9 cellular contexts compared by ENCODE assay signal in genomic region chr5:751992-752391, GRCh38. TPM values are rescaled to one million over a fixed set of nuclear protein-coding genes. Genes with fewer than 3 reads are reported as not detected.
DNase-seq lines count a peak whose midpoint lies in the region; ATAC-seq, FAIRE-seq and TF ChIP-seq lines count a peak whose summit lies in the region.
"Not testable (repeated sequence)": the region's sequence is repeated elsewhere in the genome, so short reads cannot be mapped to it uniquely, and the experiment has no call there.
"Had no signal": no experiment of that assay in that cellular context is flagged by ENCODE, and none has a peak within 500 bp of the region (broad histone marks: within the 10 kb centered on the region; RNA-seq: fewer than 3 reads in every experiment).

No MANE protein-coding gene starts in this region.

- DNase-seq in activated T-cell treated with anti-CD3 and anti-CD28 coated beads, Interleukin-2, amount 50 U/mL, for 48 hours = peak; percentile 6 to 8
- DNase-seq in kidney (peak; percentile 28), mesenteric fat pad (ENCODE audit: low spot score) (peak; percentile 47), upper lobe of left lung (peak; percentile 17 to 34)

- WGBS in upper lobe of left lung, 2 donors = 80% methylated on average over 3 of the region's 8 CpGs; no CpG with 5 or more reads in 1 of the 2 donors

- FAIRE-seq in kidney (lab: Jason Lieb, UNC) = not testable (repeated sequence)

- not testable (repeated sequence) for H3K4me3 ChIP-seq in kidney (ENCODE audit: low read length in 2 of 2); upper lobe of left lung

- H3K27me3 ChIP-seq in upper lobe of left lung = not testable (repeated sequence)

- not testable (repeated sequence) for H3K4me1 ChIP-seq in kidney (ENCODE audit: control insufficient read depth in 1 of 2, insufficient read depth in 1 of 2, low read depth in 1 of 2, low read length in 2 of 2); upper lobe of left lung

- H3K9me3 ChIP-seq in kidney (ENCODE audit: control insufficient read depth in 1 of 2, low read length in 2 of 2); upper lobe of left lung: not testable (repeated sequence)

- H3K36me3 ChIP-seq in kidney (ENCODE audit: control insufficient read depth in 1 of 2, insufficient read depth in 2 of 2, low read length in 2 of 2); upper lobe of left lung: not testable (repeated sequence)

- not testable (repeated sequence) for TF ChIP-seq POLR2A in upper lobe of left lung (IDR thresholded peaks at IDR 0.05)

- TF ChIP-seq CTCF in kidney (IDR thresholded peaks at IDR 0.05; ENCODE audit: borderline replicate concordance, extremely low read depth, insufficient read depth); upper lobe of left lung (IDR thresholded peaks at IDR 0.05): not testable (repeated sequence)

- not testable (repeated sequence) for H3K27ac ChIP-seq in kidney (ENCODE audit: low read depth in 2 of 2, low read length in 2 of 2); upper lobe of left lung

- intact Hi-C loops in kidney (cut with DNase I) = not testable (repeated sequence)

- not testable (repeated sequence) for H3K9ac ChIP-seq in kidney (ENCODE audit: low read length in 2 of 2)

- not testable (repeated sequence) for ATAC-seq in upper lobe of left lung (ENCODE audit: low FRiP score in 2 of 2)

- TF ChIP-seq EP300 in upper lobe of left lung (IDR thresholded peaks at IDR 0.05) = not testable (repeated sequence)

RNA-seq across cellular contexts. Expression of gene ZDHHC11B, which starts 32.5 kb away (rescaled TPM):
- 5.4 TPM for total RNA-seq in kidney
- 4.4 TPM for polyA plus RNA-seq in kidney (ENCODE audit: insufficient read depth, low read depth, low replicate concordance)
- total RNA-seq in mesenteric fat pad = 6.9 TPM
- 10 to 100 TPM in 4 of 6 donors, 1 to 10 TPM in 2; 7.4 to 40.8 (median 13.1) TPM for total RNA-seq in upper lobe of left lung
- total RNA-seq: GM12878 had no signal
- polyA plus RNA-seq: AG04450; CD14-positive monocyte; CD4-positive, CD25-positive, alpha-beta regulatory T cell; CD8-positive, alpha-beta memory T cell had no signal

RNA-seq across cellular contexts. Expression of gene TPPP, which starts 58.8 kb away (rescaled TPM):
- total RNA-seq in kidney (6.9 TPM), mesenteric fat pad (5.4 TPM), upper lobe of left lung (10 to 100 TPM; 14.3 to 42.7 (median 19.1) TPM)
- polyA plus RNA-seq in kidney (ENCODE audit: insufficient read depth, low read depth, low replicate concordance) = 5.8 TPM
